ENCODE assay signal across 8 cellular contexts in the genomic region with DNA sequence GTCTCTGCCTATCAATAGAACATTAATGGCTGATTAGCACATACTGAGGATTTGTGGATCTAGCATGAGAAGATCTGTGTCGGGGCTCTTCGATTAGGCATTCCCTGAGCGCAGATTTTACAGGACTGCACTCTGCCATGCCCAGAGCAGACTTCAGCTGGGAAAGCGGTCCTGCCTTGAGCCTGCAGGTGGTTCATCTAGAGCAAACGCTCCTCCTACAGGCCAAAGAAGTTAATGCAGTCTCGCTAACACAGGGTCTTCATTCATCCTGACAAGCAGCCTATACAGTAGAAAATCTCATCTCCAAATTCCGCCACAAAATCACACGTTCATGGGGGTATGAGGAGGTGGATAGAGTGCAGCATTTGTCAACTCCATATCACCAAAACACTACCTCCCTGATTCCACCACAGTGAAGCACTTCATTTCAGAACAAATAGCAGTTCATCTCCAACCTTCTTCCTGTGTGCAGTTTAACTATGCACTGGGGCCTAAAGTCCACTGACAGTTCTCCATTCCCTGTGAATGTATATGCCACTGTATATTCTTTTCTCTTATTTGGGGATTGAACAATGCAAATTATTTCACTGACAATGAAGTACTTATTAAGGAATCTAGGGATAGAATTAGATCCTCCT.
DNase-seq lines count a peak whose midpoint lies in the region; TF ChIP-seq lines count a peak whose summit lies in the region.

No MANE protein-coding gene starts in this region.

- H3K4me1 ChIP-seq in GM23248 (ENCODE audit: insufficient read depth) (no peaks in the 10 kb centered on the region), OCI-LY1 (ENCODE audit: insufficient read depth, low read length, severe bottlenecking) (peaks cover 2% of the 10 kb centered on the region)

- H3K79me2 ChIP-seq in GM23248 (ENCODE audit: insufficient read depth) (no peaks in the 10 kb centered on the region), OCI-LY1 (ENCODE audit: insufficient read depth, low read length) (no peaks in the 10 kb centered on the region)

- H3K4me2 ChIP-seq in GM23248 (ENCODE audit: unreplicated experiment) (no peak overlapping the region), OCI-LY1 (ENCODE audit: low read length) (no peak overlapping the region)

- H3K27me3 ChIP-seq in GM23248 (replicated peaks; ENCODE audit: insufficient read depth): no peaks in the 10 kb centered on the region
- H3K27me3 ChIP-seq in OCI-LY1 (ENCODE audit: insufficient read depth, low read length): no peaks in the 10 kb centered on the region

- H3K36me3 ChIP-seq in GM23248 (ENCODE audit: low read depth) (no peaks in the 10 kb centered on the region), OCI-LY1 (ENCODE audit: insufficient read depth, low read length) (no peaks in the 10 kb centered on the region)

- H4K20me1 ChIP-seq in GM23248 (ENCODE audit: insufficient read depth) (no peaks in the 10 kb centered on the region), OCI-LY1 (ENCODE audit: insufficient read depth, low read length) (no peaks in the 10 kb centered on the region)

- no peak overlapping the region for H3K9ac ChIP-seq in GM23248
- H3K9ac ChIP-seq in OCI-LY1 (ENCODE audit: low read length): no peak overlapping the region

- H3K9me3 ChIP-seq in GM23248 (ENCODE audit: low read depth) (no peaks in the 10 kb centered on the region), OCI-LY1 (ENCODE audit: low read length) (no peaks in the 10 kb centered on the region)

- peak; percentile 2 for DNase-seq in activated T-cell treated with anti-CD3 and anti-CD28 coated beads for 24 hours (ENCODE audit: low read depth)
- DNase-seq in activated T-cell treated with anti-CD3 and anti-CD28 coated beads, Interleukin-2, amount 50 U/mL, for 24 hours: no peak
- DNase-seq in GM23248: peak; percentile 72
- peak; percentile 22 for DNase-seq in HuH-7.5 (ENCODE audit: low spot score)
- peak; percentile 57 to 60 for DNase-seq in cardiac fibroblast (ENCODE audit: low read depth in 2 of 2)
- DNase-seq in kidney glomerular epithelial cell (lab: John Stamatoyannopoulos, UW): peak; percentile 53
- DNase-seq in stromal cell of bone marrow (ENCODE audit: low read depth): peak; percentile 27

- TF ChIP-seq CTCF in OCI-LY1 (IDR thresholded peaks at IDR 0.05; ENCODE audit: low read length) (peak; percentile 92), cardiac fibroblast (IDR thresholded peaks at IDR 0.05; ENCODE audit: low read depth, low read length) (peak; percentile 74)

- H3K9me2 ChIP-seq in GM23248 (ENCODE audit: insufficient read depth) (no peaks in the 10 kb centered on the region), OCI-LY1 (ENCODE audit: low read depth, low read length) (no peaks in the 10 kb centered on the region)

- H3F3A ChIP-seq in GM23248 (ENCODE audit: insufficient read depth) (no peaks in the 10 kb centered on the region), OCI-LY1 (ENCODE audit: insufficient read depth, low read length) (no peaks in the 10 kb centered on the region)

- in situ Hi-C loops in GM23248 (cut with MboI): no loop called here

- no peak overlapping the region for H3K27ac Mint-ChIP-seq in activated T-cell treated with anti-CD3 and anti-CD28 coated beads, Interleukin-2, amount 50 U/mL, for 24 hours

- no peaks in the 10 kb centered on the region for H3K9me3 Mint-ChIP-seq in activated T-cell treated with anti-CD3 and anti-CD28 coated beads, Interleukin-2, amount 50 U/mL, for 24 hours

- H3K4me3 Mint-ChIP-seq in activated T-cell treated with anti-CD3 and anti-CD28 coated beads, Interleukin-2, amount 50 U/mL, for 24 hours: no peak overlapping the region

- no peak overlapping the region; the same call in 1 of the 2 replicates for H3K4me3 ChIP-seq in GM23248
- no peak overlapping the region for H3K4me3 ChIP-seq in OCI-LY1 (ENCODE audit: low read depth, low read length, poor library complexity, severe bottlenecking)
- H3K4me3 ChIP-seq in cardiac fibroblast (replicated peaks in 1 of 2; ENCODE audit: low read depth in 2 of 2, low read length in 2 of 2): no peak overlapping the region

- no peak overlapping the region for H2AFZ ChIP-seq in GM23248
- H2AFZ ChIP-seq in OCI-LY1 (ENCODE audit: low read length): no peak overlapping the region

- WGBS in GM23248 (ENCODE audit: low coverage in 1 of 2, low lambda C conversion rate in 2 of 2, missing lambda C conversion rate in 2 of 2), 2 experiments: 3 to 6% methylated on average over 8 of the region's 8 CpGs

- H3K27ac ChIP-seq in GM23248 (no peak overlapping the region), OCI-LY1 (ENCODE audit: low read depth, low read length, poor library complexity, severe bottlenecking) (no peak overlapping the region)

- H3K36me3 Mint-ChIP-seq in activated T-cell treated with anti-CD3 and anti-CD28 coated beads, Interleukin-2, amount 50 U/mL, for 24 hours (ENCODE audit: low read depth): no peaks in the 10 kb centered on the region

- H3K4me1 Mint-ChIP-seq in activated T-cell treated with anti-CD3 and anti-CD28 coated beads, Interleukin-2, amount 50 U/mL, for 24 hours (ENCODE audit: low read depth): no peaks in the 10 kb centered on the region

- H3K27me3 Mint-ChIP-seq in activated T-cell treated with anti-CD3 and anti-CD28 coated beads, Interleukin-2, amount 50 U/mL, for 24 hours: no peaks in the 10 kb centered on the region
